In the genomic region with DNA sequence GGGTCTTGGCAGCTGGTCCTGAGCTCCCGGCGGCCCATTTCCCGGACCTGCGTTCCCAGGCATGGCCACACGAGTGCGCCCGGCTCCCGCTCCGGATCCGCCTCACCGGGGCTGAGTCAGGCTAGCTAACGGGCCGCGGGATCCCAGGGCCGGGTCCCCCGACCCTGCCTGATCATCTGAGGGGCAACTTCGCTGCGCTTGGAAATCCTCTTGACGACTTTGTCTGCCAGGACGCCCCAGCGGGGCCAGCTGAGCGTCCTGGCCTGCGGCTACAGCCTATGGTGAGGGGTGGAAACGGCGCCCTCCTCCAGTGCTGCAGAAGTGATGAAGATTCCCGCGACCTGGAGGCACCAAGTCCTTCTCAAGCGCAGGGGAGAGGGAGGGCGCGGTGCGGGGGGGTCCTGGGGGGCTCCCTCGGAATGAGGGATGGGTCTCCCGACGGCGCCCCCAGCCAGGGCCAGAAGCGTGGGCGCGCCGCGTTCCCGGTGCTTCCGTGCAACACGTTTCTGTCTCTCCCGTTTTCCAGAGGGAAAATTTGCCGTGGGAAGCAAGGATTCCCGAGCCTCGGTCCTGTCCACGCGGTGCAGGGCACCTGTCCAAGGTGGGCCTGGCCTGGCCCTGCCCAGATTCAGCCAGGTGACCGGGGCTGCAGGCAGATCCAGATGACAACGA, we compare ENCODE assay signal across 8 cellular contexts.
A peak's percentile ranks its signal among the peaks of the same experiment; 100 is the strongest.
DNase-seq lines count a peak whose midpoint lies in the region; ATAC-seq and TF ChIP-seq lines count a peak whose summit lies in the region.

No MANE protein-coding gene starts in this region.

- TF ChIP-seq POLR2A in GM18505 (IDR thresholded peaks at IDR 0.05; ENCODE audit: borderline replicate concordance, extremely low read depth, insufficient read depth, insufficient read length), result no peak

- H3K27ac ChIP-seq in epithelial cell of prostate, result peak overlapping the region; percentile 53
- H3K27ac ChIP-seq in muscle layer of duodenum (ENCODE audit: low read length), result no peak overlapping the region

- DNase-seq in NCI-H1694 treated with DMSO at 0.1 percent for 48 hours (lab: John Stamatoyannopoulos, UW) (peak; percentile 26), epithelial cell of prostate (ENCODE audit: low read depth, low spot score) (no peak), SW480 (ENCODE audit: low spot score) (no peak)
- DNase-seq in activated CD8-positive, alpha-beta memory T cell treated with anti-CD3 and anti-CD28 coated beads, Interleukin-2, amount 50 U/mL, for 4 hours, result peak; percentile 72
- peak; percentile 46 for DNase-seq in stimulated activated CD8-positive, alpha-beta memory T cell treated with anti-CD3 and anti-CD28 coated beads, Interleukin-7, amount 100 ng/mL, for 24 hours (ENCODE audit: low read depth)

- peak overlapping the region; percentile 31 to 69 for H3K4me3 ChIP-seq in muscle layer of duodenum (ENCODE audit: low read depth in 1 of 2, low read length in 2 of 2)

- no peaks in the 10 kb centered on the region for H3K36me3 ChIP-seq in muscle layer of duodenum (ENCODE audit: control insufficient read depth in 1 of 2, insufficient read depth in 2 of 2, low read length in 2 of 2)

- H3K27me3 ChIP-seq in muscle layer of duodenum (ENCODE audit: low read depth, low read length), result no peaks in the 10 kb centered on the region

- ATAC-seq in GM18505 (IDR thresholded peaks at IDR 0.05; ENCODE audit: unreplicated experiment) (peak; percentile 77), HG02678 (IDR thresholded peaks at IDR 0.05; ENCODE audit: unreplicated experiment) (peak; percentile 89)

- no peaks in the 10 kb centered on the region for H3K9me3 ChIP-seq in muscle layer of duodenum (ENCODE audit: control insufficient read depth in 1 of 2, low read length in 2 of 2)

- peaks cover 0 to 11% of the 10 kb centered on the region in 2 donors for H3K4me1 ChIP-seq in muscle layer of duodenum (ENCODE audit: control insufficient read depth in 1 of 2, insufficient read depth in 2 of 2, low read length in 2 of 2)

Comparison
In these comparisons a context has a peak if more than half of its experiments do, and no peak if none do; other contexts are left out.
1. DNase-seq: peak in NCI-H1694 treated with DMSO at 0.1 percent for 48 hours (single experiment), activated CD8-positive, alpha-beta memory T cell treated with anti-CD3 and anti-CD28 coated beads, Interleukin-2, amount 50 U/mL, for 4 hours (single experiment) and stimulated activated CD8-positive, alpha-beta memory T cell treated with anti-CD3 and anti-CD28 coated beads, Interleukin-7, amount 100 ng/mL, for 24 hours (single experiment); none in epithelial cell of prostate (single experiment) and SW480 (single experiment).